ENCODE assay signal across 7 cellular contexts in the genomic region with DNA sequence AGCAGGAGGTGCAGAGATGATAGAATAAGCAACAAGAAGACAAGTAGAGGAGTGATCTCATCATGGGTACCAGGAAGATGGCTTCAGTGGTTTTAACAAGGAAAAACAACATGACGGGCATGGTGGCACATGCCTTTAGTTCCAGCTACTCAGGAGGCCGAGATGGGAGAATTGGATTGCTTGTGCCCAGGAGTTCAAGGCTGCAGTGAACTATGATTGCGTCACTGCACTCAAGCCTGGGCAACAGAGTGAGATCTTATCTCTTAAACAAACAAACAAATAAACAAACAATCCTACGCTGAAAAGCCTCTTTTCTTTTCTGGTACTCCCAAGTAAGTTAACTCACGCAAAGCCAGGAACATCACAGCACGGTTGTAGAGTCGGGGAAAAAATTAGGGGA.
DNase-seq lines count a peak whose midpoint lies in the region; ATAC-seq, FAIRE-seq and TF ChIP-seq lines count a peak whose summit lies in the region.
"Not testable (repeated sequence)": the region's sequence is repeated elsewhere in the genome, so short reads cannot be mapped to it uniquely, and the experiment has no call there.

No MANE protein-coding gene starts in this region.

- not testable (repeated sequence) for H2AFZ ChIP-seq in H1 (ENCODE audit: low read length)

- not testable (repeated sequence) for H2BK15ac ChIP-seq in H1 (ENCODE audit: low read length)

- H4K5ac ChIP-seq in H1 (ENCODE audit: insufficient read length, low read depth, low read length), result not testable (repeated sequence)

- H3K23ac ChIP-seq in H1 (ENCODE audit: insufficient read length), result not testable (repeated sequence)

- not testable (repeated sequence) for H3K56ac ChIP-seq in H1 (replicated peaks; ENCODE audit: insufficient read length, low read depth, low read length)

- not testable (repeated sequence) for H3K9me3 ChIP-seq in Caco-2; H1 (ENCODE audit: insufficient read depth in 2 of 2, low read depth in 1 of 2, low read length in 1 of 2); mesodermal cell (ENCODE audit: control insufficient read depth, low read length)

- not testable (repeated sequence) for TF ChIP-seq POLR2A in H1 (IDR thresholded peaks at IDR 0.05; ENCODE audit: control extremely low read depth in 1 of 2, low read depth in 2 of 2, low read length in 2 of 2)

- H3K4ac ChIP-seq in H1 (replicated peaks; ENCODE audit: insufficient read length, low read depth, low read length), result not testable (repeated sequence)

- not testable (repeated sequence) for H3K27ac ChIP-seq in H1 (ENCODE audit: low read depth, low read length); foreskin keratinocyte
- peak overlapping the region; percentile 70 for H3K27ac ChIP-seq in mesodermal cell (ENCODE audit: low read depth, low read length, severe bottlenecking)

- ATAC-seq in foreskin keratinocyte, result peak; percentile 13

- TF ChIP-seq CTCF in Caco-2 (IDR thresholded peaks at IDR 0.05; ENCODE audit: insufficient read depth in 1 of 2, low read depth in 1 of 2, low read length in 1 of 2, severe bottlenecking in 1 of 2, unreplicated experiment in 1 of 2); HFFc6 (IDR thresholded peaks at IDR 0.05); H1 (IDR thresholded peaks at IDR 0.05; ENCODE audit: control extremely low read depth in 1 of 3, insufficient read depth in 1 of 3, low read depth in 1 of 3, low read length in 3 of 3); foreskin keratinocyte (conservative IDR thresholded peaks at IDR 0.05): not testable (repeated sequence)

- WGBS in H1 (ENCODE audit: extremely low coverage in 1 of 2, insufficient coverage in 1 of 2, insufficient read length in 1 of 2, insufficient replicate concordance in 2 of 2, low coverage in 1 of 2, low lambda C conversion rate in 2 of 2, missing lambda C conversion rate in 1 of 2), 2 experiments, result 91% methylated on average over 7 of the region's 7 CpGs; no CpG with 5 or more reads in 1 of the 2 experiments
- WGBS in mesodermal cell (ENCODE audit: insufficient coverage in 2 of 2), 2 experiments, result 86% methylated on average over 2 of the region's 7 CpGs; no CpG with 5 or more reads in 1 of the 2 experiments

- not testable (repeated sequence) for H4K8ac ChIP-seq in H1 (ENCODE audit: extremely low read depth, insufficient read depth, low read length)

- H3K36me3 Mint-ChIP-seq in Caco-2 (ENCODE audit: insufficient read depth, unreplicated experiment); HFFc6 (ENCODE audit: low read depth): not testable (repeated sequence)

- not testable (repeated sequence) for TF ChIP-seq EP300 in H1 (IDR thresholded peaks at IDR 0.05; ENCODE audit: borderline replicate concordance in 1 of 2, low read depth in 2 of 2, low read length in 2 of 2)

- not testable (repeated sequence) for H3K4me3 ChIP-seq in Caco-2 (ENCODE audit: low read depth, low read length); H1 (ENCODE audit: extremely low read depth in 1 of 4, insufficient read depth in 2 of 4, low read depth in 3 of 4, low read length in 4 of 4); mesodermal cell (ENCODE audit: extremely low read depth, insufficient read depth, low read length, poor library complexity, severe bottlenecking)

- not testable (repeated sequence) for FAIRE-seq in H1 (lab: Jason Lieb, UNC)

- H3K79me1 ChIP-seq in H1 (ENCODE audit: low read depth, low read length), result not testable (repeated sequence)

- not testable (repeated sequence) for H4K20me1 ChIP-seq in H1 (replicated peaks in 1 of 2; ENCODE audit: control insufficient read depth in 1 of 2, insufficient read depth in 2 of 2, low read length in 2 of 2)

- H3K9me3 Mint-ChIP-seq in Caco-2 (ENCODE audit: unreplicated experiment), result peaks cover 22% of the 10 kb centered on the region
- H3K9me3 Mint-ChIP-seq in HFFc6, result not testable (repeated sequence)

- not testable (repeated sequence) for H3K4me2 ChIP-seq in H1 (ENCODE audit: insufficient read depth in 1 of 2, low read depth in 2 of 2, low read length in 2 of 2)

- intact Hi-C loops in Caco-2 (cut with micrococcal nuclease; ENCODE audit: unreplicated experiment), result not testable (repeated sequence)

- H3K9ac ChIP-seq in H1 (replicated peaks in 1 of 4; ENCODE audit: extremely low read depth in 1 of 4, low read depth in 3 of 4, low read length in 3 of 4), result not testable (repeated sequence)

- H3K27me3 ChIP-seq in Caco-2 (replicated peaks; ENCODE audit: control insufficient read depth, insufficient read depth, low read length); H1 (replicated peaks in 1 of 4; ENCODE audit: control insufficient read depth in 3 of 4, extremely low read depth in 1 of 4, insufficient read depth in 3 of 4, low read length in 3 of 4); foreskin keratinocyte: not testable (repeated sequence)

- not testable (repeated sequence) for H3K23me2 ChIP-seq in H1 (ENCODE audit: low read depth, low read length)

- H4K91ac ChIP-seq in H1 (replicated peaks; ENCODE audit: insufficient read length, low read length), result not testable (repeated sequence)

- peak overlapping the region; percentile 10; the same call in 1 of the 2 replicates for H2BK20ac ChIP-seq in H1 (ENCODE audit: low read length)

- not testable (repeated sequence) for H2BK12ac ChIP-seq in H1 (ENCODE audit: low read depth, low read length)

- not testable (repeated sequence) for TF ChIP-seq RAD21 in H1 (IDR thresholded peaks at IDR 0.05 in 1 of 2, conservative IDR thresholded peaks at IDR 0.05 in 1 of 2; ENCODE audit: low read depth in 2 of 2, low read length in 2 of 2)

- not testable (repeated sequence) for H3K79me2 ChIP-seq in H1 (ENCODE audit: control insufficient read depth in 1 of 2, insufficient read depth in 2 of 2, low read length in 2 of 2)

- peaks cover 17% of the 10 kb centered on the region for H3K4me1 Mint-ChIP-seq in Caco-2 (ENCODE audit: low read depth, unreplicated experiment)
- peaks cover 64% of the 10 kb centered on the region for H3K4me1 Mint-ChIP-seq in HFFc6 (ENCODE audit: low read depth)

- not testable (repeated sequence) for H3K18ac ChIP-seq in H1 (ENCODE audit: extremely low read depth, low read length)

- not testable (repeated sequence) for H2BK5ac ChIP-seq in H1 (ENCODE audit: low read depth, low read length)

- not testable (repeated sequence) for H3K4me1 ChIP-seq in Caco-2; H1 (replicated peaks in 1 of 4; ENCODE audit: control insufficient read depth in 3 of 4, insufficient read depth in 4 of 4, low read length in 3 of 4); mesodermal cell (ENCODE audit: control insufficient read depth, insufficient read depth, low read length, poor library complexity, severe bottlenecking)
- peaks cover 10% of the 10 kb centered on the region for H3K4me1 ChIP-seq in foreskin keratinocyte

- BruUV-seq in Caco-2 (replicated peaks; lab: Mats Ljungman, UMichigan), result not testable (repeated sequence)

- CTCF ChIA-PET in Caco-2 (lab: Charles Lee), result not testable (repeated sequence)
- CTCF ChIA-PET in H1 (lab: Charles Lee; ENCODE audit: partially characterized antibody), result interaction anchor here (1.2 kb wide), 1 partner anchor 9 kb away, joined by 3 read pairs; no protein-coding TSS in a partner anchor

- not testable (repeated sequence) for H3K4me3 Mint-ChIP-seq in Caco-2 (ENCODE audit: unreplicated experiment)
- peak overlapping the region; percentile 65 for H3K4me3 Mint-ChIP-seq in HFFc6

- not testable (repeated sequence) for H3K36me3 ChIP-seq in Caco-2 (ENCODE audit: control insufficient read depth, insufficient read depth, low read length); H1 (ENCODE audit: control insufficient read depth in 2 of 4, insufficient read depth in 4 of 4, low read length in 3 of 4); mesodermal cell (ENCODE audit: control insufficient read depth, insufficient read depth, low read length)

- H2AK5ac ChIP-seq in H1 (ENCODE audit: low read depth, low read length), result not testable (repeated sequence)

- H3K27ac Mint-ChIP-seq in Caco-2 (ENCODE audit: unreplicated experiment), result peak overlapping the region; percentile 4
- peak overlapping the region; percentile 91 for H3K27ac Mint-ChIP-seq in HFFc6

- POLR2A ChIA-PET in Caco-2 (lab: Charles Lee); H1 (lab: Charles Lee; ENCODE audit: partially characterized antibody): not testable (repeated sequence)

- H3K14ac ChIP-seq in H1 (ENCODE audit: insufficient read length), result not testable (repeated sequence)

- H2BK120ac ChIP-seq in H1 (replicated peaks; ENCODE audit: low read depth, low read length), result not testable (repeated sequence)

- H3K27me3 Mint-ChIP-seq in Caco-2 (ENCODE audit: insufficient read depth, unreplicated experiment); HFFc6 (ENCODE audit: insufficient read depth): not testable (repeated sequence)

- not testable (repeated sequence) for DNase-seq in Caco-2; H1 (ENCODE audit: low read depth in 1 of 2, low spot score in 2 of 2)
- peak; percentile 39 for DNase-seq in HFFc6
- DNase-seq in RPMI7951 (ENCODE audit: low read depth), result peak; percentile 23
- peak; percentile 18 for DNase-seq in amniotic epithelial cell (ENCODE audit: low read depth)
- DNase-seq in foreskin keratinocyte, result peak in 1 of 2 donors; percentile 5
